Comparison of ENCODE assay signal across 1 cellular context in genomic region chr15:43132830-43133428, GRCh38.
TF ChIP-seq lines count a peak whose summit lies in the region.

No MANE protein-coding gene starts in this region.

TF ChIP-seq in HEK293, 187 proteins besides CTCF, POLR2A, EP300 and RAD21 (continued from another document and continues in another):
- no peak for TF ChIP-seq ZNF362 (tag by site-specific recombination; IDR thresholded peaks at IDR 0.05)
- TF ChIP-seq MYNN (tag by site-specific recombination; IDR thresholded peaks at IDR 0.05; ENCODE audit: borderline replicate concordance) = no peak
- TF ChIP-seq ZNF48 (tag by site-specific recombination; IDR thresholded peaks at IDR 0.05) = no peak
- TF ChIP-seq ZNF704 (tag by site-specific recombination; IDR thresholded peaks at IDR 0.05) = no peak
- TF ChIP-seq ZNF121 (tag by site-specific recombination; IDR thresholded peaks at IDR 0.05) = peak; percentile 79; the same call in 1 of the 2 replicates
- no peak for TF ChIP-seq EGR2 (tag by site-specific recombination; IDR thresholded peaks at IDR 0.05; ENCODE audit: low read depth)
- no peak for TF ChIP-seq ZNF311 (tag by site-specific recombination; IDR thresholded peaks at IDR 0.05; ENCODE audit: borderline replicate concordance)
- no peak for TF ChIP-seq ZNF391 (tag by site-specific recombination; IDR thresholded peaks at IDR 0.05; ENCODE audit: borderline replicate concordance, low read depth)
- TF ChIP-seq ZNF514 (tag by site-specific recombination; IDR thresholded peaks at IDR 0.05) = no peak
- TF ChIP-seq, protein P1, sequence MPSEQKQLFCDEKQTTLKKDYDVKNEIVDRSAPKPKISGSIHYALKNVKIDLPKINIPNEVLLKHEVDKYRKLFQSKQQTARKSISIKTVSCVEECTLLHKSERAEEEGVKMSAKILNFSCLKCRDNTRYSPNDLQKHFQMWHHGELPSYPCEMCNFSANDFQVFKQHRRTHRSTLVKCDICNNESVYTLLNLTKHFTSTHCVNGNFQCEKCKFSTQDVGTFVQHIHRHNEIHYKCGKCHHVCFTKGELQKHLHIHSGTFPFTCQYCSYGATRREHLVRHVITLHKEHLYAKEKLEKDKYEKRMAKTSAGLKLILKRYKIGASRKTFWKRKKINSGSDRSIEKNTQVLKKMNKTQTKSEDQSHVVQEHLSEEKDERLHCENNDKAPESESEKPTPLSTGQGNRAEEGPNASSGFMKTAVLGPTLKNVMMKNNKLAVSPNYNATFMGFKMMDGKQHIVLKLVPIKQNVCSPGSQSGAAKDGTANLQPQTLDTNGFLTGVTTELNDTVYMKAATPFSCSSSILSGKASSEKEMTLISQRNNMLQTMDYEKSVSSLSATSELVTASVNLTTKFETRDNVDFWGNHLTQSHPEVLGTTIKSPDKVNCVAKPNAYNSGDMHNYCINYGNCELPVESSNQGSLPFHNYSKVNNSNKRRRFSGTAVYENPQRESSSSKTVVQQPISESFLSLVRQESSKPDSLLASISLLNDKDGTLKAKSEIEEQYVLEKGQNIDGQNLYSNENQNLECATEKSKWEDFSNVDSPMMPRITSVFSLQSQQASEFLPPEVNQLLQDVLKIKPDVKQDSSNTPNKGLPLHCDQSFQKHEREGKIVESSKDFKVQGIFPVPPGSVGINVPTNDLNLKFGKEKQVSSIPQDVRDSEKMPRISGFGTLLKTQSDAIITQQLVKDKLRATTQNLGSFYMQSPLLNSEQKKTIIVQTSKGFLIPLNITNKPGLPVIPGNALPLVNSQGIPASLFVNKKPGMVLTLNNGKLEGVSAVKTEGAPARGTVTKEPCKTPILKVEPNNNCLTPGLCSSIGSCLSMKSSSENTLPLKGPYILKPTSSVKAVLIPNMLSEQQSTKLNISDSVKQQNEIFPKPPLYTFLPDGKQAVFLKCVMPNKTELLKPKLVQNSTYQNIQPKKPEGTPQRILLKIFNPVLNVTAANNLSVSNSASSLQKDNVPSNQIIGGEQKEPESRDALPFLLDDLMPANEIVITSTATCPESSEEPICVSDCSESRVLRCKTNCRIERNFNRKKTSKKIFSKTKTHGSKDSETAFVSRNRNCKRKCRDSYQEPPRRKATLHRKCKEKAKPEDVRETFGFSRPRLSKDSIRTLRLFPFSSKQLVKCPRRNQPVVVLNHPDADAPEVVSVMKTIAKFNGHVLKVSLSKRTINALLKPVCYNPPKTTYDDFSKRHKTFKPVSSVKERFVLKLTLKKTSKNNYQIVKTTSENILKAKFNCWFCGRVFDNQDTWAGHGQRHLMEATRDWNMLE (tag by site-specific recombination; conservative IDR thresholded peaks at IDR 0.05; ENCODE audit: low read depth) = no peak
- 0 out of 2 replicates have a peak, but pooled peaks have one; percentile 3 for TF ChIP-seq OVOL3 (tag by site-specific recombination; IDR thresholded peaks at IDR 0.05)
- no peak for TF ChIP-seq ZBTB7A (tag by site-specific recombination; IDR thresholded peaks at IDR 0.05; ENCODE audit: low read depth)
- no peak for TF ChIP-seq HOXA7 (CRISPR knock-in tag; IDR thresholded peaks at IDR 0.05; ENCODE audit: borderline replicate concordance)
- TF ChIP-seq ZNF112 (tag by site-specific recombination; IDR thresholded peaks at IDR 0.05) = no peak
- no peak for TF ChIP-seq ZNF426 (tag by site-specific recombination; IDR thresholded peaks at IDR 0.05)
- no peak for TF ChIP-seq ZNF266 (tag by site-specific recombination; IDR thresholded peaks at IDR 0.05; ENCODE audit: low read depth)
- TF ChIP-seq, protein P2, sequence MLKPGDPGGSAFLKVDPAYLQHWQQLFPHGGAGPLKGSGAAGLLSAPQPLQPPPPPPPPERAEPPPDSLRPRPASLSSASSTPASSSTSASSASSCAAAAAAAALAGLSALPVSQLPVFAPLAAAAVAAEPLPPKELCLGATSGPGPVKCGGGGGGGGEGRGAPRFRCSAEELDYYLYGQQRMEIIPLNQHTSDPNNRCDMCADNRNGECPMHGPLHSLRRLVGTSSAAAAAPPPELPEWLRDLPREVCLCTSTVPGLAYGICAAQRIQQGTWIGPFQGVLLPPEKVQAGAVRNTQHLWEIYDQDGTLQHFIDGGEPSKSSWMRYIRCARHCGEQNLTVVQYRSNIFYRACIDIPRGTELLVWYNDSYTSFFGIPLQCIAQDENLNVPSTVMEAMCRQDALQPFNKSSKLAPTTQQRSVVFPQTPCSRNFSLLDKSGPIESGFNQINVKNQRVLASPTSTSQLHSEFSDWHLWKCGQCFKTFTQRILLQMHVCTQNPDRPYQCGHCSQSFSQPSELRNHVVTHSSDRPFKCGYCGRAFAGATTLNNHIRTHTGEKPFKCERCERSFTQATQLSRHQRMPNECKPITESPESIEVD (tag by site-specific recombination; IDR thresholded peaks at IDR 0.05) = no peak
- TF ChIP-seq ZNF792 (tag by site-specific recombination; IDR thresholded peaks at IDR 0.05) = no peak
- TF ChIP-seq ZNF366 (tag by site-specific recombination; conservative IDR thresholded peaks at IDR 0.05) = 0 out of 2 replicates have a peak, but pooled peaks have one; percentile 37
- TF ChIP-seq KLF16 (tag by site-specific recombination; IDR thresholded peaks at IDR 0.05) = no peak
- TF ChIP-seq ZNF335 (tag by site-specific recombination; conservative IDR thresholded peaks at IDR 0.05) = peak; percentile 42
- TF ChIP-seq ZSCAN5A (tag by site-specific recombination; IDR thresholded peaks at IDR 0.05) = no peak
- no peak for TF ChIP-seq ZBTB17 (tag by site-specific recombination; IDR thresholded peaks at IDR 0.05)
- no peak for TF ChIP-seq SALL2 (tag by site-specific recombination; IDR thresholded peaks at IDR 0.05; ENCODE audit: borderline replicate concordance)
- TF ChIP-seq ZNF658 (tag by site-specific recombination; IDR thresholded peaks at IDR 0.05) = no peak
- TF ChIP-seq ZNF513 (tag by site-specific recombination; IDR thresholded peaks at IDR 0.05) = no peak
- peak; percentile 11; the same call in 1 of the 2 replicates for TF ChIP-seq SP7 (tag by site-specific recombination; IDR thresholded peaks at IDR 0.05)
- TF ChIP-seq ZNF248 (tag by site-specific recombination; IDR thresholded peaks at IDR 0.05) = no peak
- no peak for TF ChIP-seq ZNF202 (tag by site-specific recombination; IDR thresholded peaks at IDR 0.05; ENCODE audit: borderline replicate concordance)
- TF ChIP-seq ZNF214 (tag by site-specific recombination; IDR thresholded peaks at IDR 0.05; ENCODE audit: borderline replicate concordance) = no peak
- no peak for TF ChIP-seq ZNF785 (tag by site-specific recombination; IDR thresholded peaks at IDR 0.05)
- no peak for TF ChIP-seq ZNF221 (tag by site-specific recombination; IDR thresholded peaks at IDR 0.05; ENCODE audit: borderline replicate concordance)
- no peak for TF ChIP-seq ZBTB11 (tag by site-specific recombination; conservative IDR thresholded peaks at IDR 0.05; ENCODE audit: low read depth)
- no peak for TF ChIP-seq ZIC2 (tag by site-specific recombination; IDR thresholded peaks at IDR 0.05)
- TF ChIP-seq OSR2 (tag by site-specific recombination; IDR thresholded peaks at IDR 0.05) = no peak
- no peak for TF ChIP-seq MZF1 (tag by site-specific recombination; IDR thresholded peaks at IDR 0.05; ENCODE audit: borderline replicate concordance)
- 0 out of 2 replicates have a peak, but pooled peaks have one; percentile 30 for TF ChIP-seq PRDM1 (tag by site-specific recombination; IDR thresholded peaks at IDR 0.05)
- no peak for TF ChIP-seq ZNF23 (tag by site-specific recombination; IDR thresholded peaks at IDR 0.05; ENCODE audit: borderline replicate concordance)
- no peak for TF ChIP-seq BCL11A (tag by site-specific recombination; IDR thresholded peaks at IDR 0.05; ENCODE audit: low read depth)
- TF ChIP-seq ZNF707 (tag by site-specific recombination; IDR thresholded peaks at IDR 0.05) = no peak
- no peak for TF ChIP-seq ZBTB8A (tag by site-specific recombination; IDR thresholded peaks at IDR 0.05)
- TF ChIP-seq, protein P3, sequence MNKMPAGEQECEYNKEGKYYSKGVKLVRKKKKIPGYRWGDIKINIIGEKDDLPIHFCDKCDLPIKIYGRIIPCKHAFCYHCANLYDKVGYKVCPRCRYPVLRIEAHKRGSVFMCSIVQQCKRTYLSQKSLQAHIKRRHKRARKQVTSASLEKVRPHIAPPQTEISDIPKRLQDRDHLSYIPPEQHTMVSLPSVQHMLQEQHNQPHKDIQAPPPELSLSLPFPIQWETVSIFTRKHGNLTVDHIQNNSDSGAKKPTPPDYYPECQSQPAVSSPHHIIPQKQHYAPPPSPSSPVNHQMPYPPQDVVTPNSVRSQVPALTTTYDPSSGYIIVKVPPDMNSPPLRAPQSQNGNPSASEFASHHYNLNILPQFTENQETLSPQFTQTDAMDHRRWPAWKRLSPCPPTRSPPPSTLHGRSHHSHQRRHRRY (tag by site-specific recombination; IDR thresholded peaks at IDR 0.05) = no peak
- TF ChIP-seq ZXDB (tag by site-specific recombination; IDR thresholded peaks at IDR 0.05) = peak; percentile 21; the same call in 1 of the 2 replicates
- no peak for TF ChIP-seq ZNF148 (tag by site-specific recombination; IDR thresholded peaks at IDR 0.05; ENCODE audit: borderline replicate concordance)
- TF ChIP-seq FEZF1 (tag by site-specific recombination; IDR thresholded peaks at IDR 0.05) = no peak
- no peak for TF ChIP-seq BCL11B (tag by site-specific recombination; IDR thresholded peaks at IDR 0.05; ENCODE audit: low read depth)
- no peak for TF ChIP-seq SP2 (tag by site-specific recombination; IDR thresholded peaks at IDR 0.05)
